ENCODE assay signal across 8 cellular contexts in genomic region chr6:99330159-99330558, GRCh38. TPM values are rescaled to one million over a fixed set of nuclear protein-coding genes. Genes with fewer than 3 reads are reported as not detected.
DNase-seq lines count a peak whose midpoint lies in the region; ATAC-seq and TF ChIP-seq lines count a peak whose summit lies in the region.

No MANE protein-coding gene starts in this region.

- CTCF ChIA-PET in BJ (lab: Yijun Ruan, JAX): interaction anchor here (0.5 to 5.5 kb wide), 22 partner anchors 9 to 493 kb away, joined by 3 to 43 read pairs (median 4); no protein-coding TSS in a partner anchor
- CTCF ChIA-PET in activated CD4-positive, alpha-beta T cell treated with anti-CD3 and anti-CD28 coated beads, Interleukin-2, amount 10 ng/mL, durations not matched to agents 7 days and 5 days (lab: Charles Lee): interaction anchor here (0.7 to 2.1 kb wide), 11 partner anchors 10 to 417 kb away, joined by 3 to 10 read pairs (median 4); no protein-coding TSS in a partner anchor

- peak; percentile 84 for TF ChIP-seq CTCF in BJ (IDR thresholded peaks at IDR 0.05; ENCODE audit: insufficient read depth, low read depth, low read length)
- TF ChIP-seq CTCF in endothelial cell (IDR thresholded peaks at IDR 0.05; ENCODE audit: unreplicated experiment): peak; percentile 72
- peak; percentile 73 for TF ChIP-seq CTCF in natural killer cell (IDR thresholded peaks at IDR 0.05)

- DNase-seq in BJ (ENCODE audit: low read depth) (no peak), NCI-H2107 (lab: John Stamatoyannopoulos, UW) (peak; percentile 36), endothelial cell (ENCODE audit: low spot score) (peak; percentile 54), natural killer cell (no peak), stromal cell of bone marrow (ENCODE audit: low read depth) (peak; percentile 63)
- peak; percentile 70 for DNase-seq in activated CD4-positive, alpha-beta T cell treated with anti-CD3 and anti-CD28 coated beads, Interleukin-2, amount 10 ng/mL, durations not matched to agents 7 days and 5 days

- no peaks in the 10 kb centered on the region for H3K27me3 ChIP-seq in BJ (ENCODE audit: control insufficient read depth, insufficient read depth, low read length)

- intact Hi-C loops in natural killer cell (cut with micrococcal nuclease): no loop called here

- peaks cover 15% of the 10 kb centered on the region for H3K27me3 Mint-ChIP-seq in activated CD4-positive, alpha-beta T cell treated with anti-CD3 and anti-CD28 coated beads, Interleukin-2, amount 10 ng/mL, durations not matched to agents 7 days and 5 days
- H3K27me3 Mint-ChIP-seq in endothelial cell (ENCODE audit: unreplicated experiment): no peaks in the 10 kb centered on the region
- H3K27me3 Mint-ChIP-seq in natural killer cell (ENCODE audit: low read depth in 2 of 2): peaks cover 0 to 7% of the 10 kb centered on the region in 2 donors

- H3K9me3 Mint-ChIP-seq in activated CD4-positive, alpha-beta T cell treated with anti-CD3 and anti-CD28 coated beads, Interleukin-2, amount 10 ng/mL, durations not matched to agents 7 days and 5 days: no peaks in the 10 kb centered on the region
- H3K9me3 Mint-ChIP-seq in endothelial cell (ENCODE audit: unreplicated experiment): no peaks in the 10 kb centered on the region
- H3K9me3 Mint-ChIP-seq in natural killer cell: no peaks in the 10 kb centered on the region

- H3K4me3 Mint-ChIP-seq in activated CD4-positive, alpha-beta T cell treated with anti-CD3 and anti-CD28 coated beads, Interleukin-2, amount 10 ng/mL, durations not matched to agents 7 days and 5 days: no peak overlapping the region
- H3K4me3 Mint-ChIP-seq in endothelial cell (ENCODE audit: unreplicated experiment) (no peak overlapping the region), natural killer cell (no peak overlapping the region)

- ATAC-seq in GM18858 (IDR thresholded peaks at IDR 0.05; ENCODE audit: unreplicated experiment) (peak; percentile 67), HG02981 (IDR thresholded peaks at IDR 0.05; ENCODE audit: unreplicated experiment) (peak; percentile 69), natural killer cell (peak; percentile 74 to 83 (median 75))

- H3K4me1 Mint-ChIP-seq in activated CD4-positive, alpha-beta T cell treated with anti-CD3 and anti-CD28 coated beads, Interleukin-2, amount 10 ng/mL, durations not matched to agents 7 days and 5 days: peaks cover 2% of the 10 kb centered on the region
- H3K4me1 Mint-ChIP-seq in endothelial cell (ENCODE audit: unreplicated experiment) (peaks cover 5% of the 10 kb centered on the region), natural killer cell (no peaks in the 10 kb centered on the region)

- no peak overlapping the region for H3K4me3 ChIP-seq in BJ (ENCODE audit: low read depth, low read length)

- no peak overlapping the region for H3K27ac Mint-ChIP-seq in activated CD4-positive, alpha-beta T cell treated with anti-CD3 and anti-CD28 coated beads, Interleukin-2, amount 10 ng/mL, durations not matched to agents 7 days and 5 days
- H3K27ac Mint-ChIP-seq in endothelial cell (ENCODE audit: unreplicated experiment) (no peak overlapping the region), natural killer cell (no peak overlapping the region)

- no peaks in the 10 kb centered on the region for H3K36me3 Mint-ChIP-seq in activated CD4-positive, alpha-beta T cell treated with anti-CD3 and anti-CD28 coated beads, Interleukin-2, amount 10 ng/mL, durations not matched to agents 7 days and 5 days (ENCODE audit: low read depth)
- H3K36me3 Mint-ChIP-seq in endothelial cell (ENCODE audit: low read depth, unreplicated experiment) (no peaks in the 10 kb centered on the region), natural killer cell (no peaks in the 10 kb centered on the region)

- POLR2A ChIA-PET in BJ (lab: Charles Lee): no interaction called here
- POLR2A ChIA-PET in activated CD4-positive, alpha-beta T cell treated with anti-CD3 and anti-CD28 coated beads, Interleukin-2, amount 10 ng/mL, durations not matched to agents 7 days and 5 days (lab: Charles Lee): no interaction called here

- no peaks in the 10 kb centered on the region for H3K36me3 ChIP-seq in BJ (ENCODE audit: control insufficient read depth, insufficient read depth, low read length)

RNA-seq across cellular contexts. Expression of gene FAXC, which starts 19.3 kb away (rescaled TPM):
- polyA plus RNA-seq in BJ (2011; rRNA removed): 3.8 and 5.1 TPM in 2 replicates
- 1.4 and 2.0 TPM in 2 replicates for polyA minus RNA-seq in BJ (2011; rRNA and poly(A)+ RNA removed)
- under 1 TPM in 1 of 2 experiments, not detected in 1; 0.07 TPM for total RNA-seq in activated CD4-positive, alpha-beta T cell treated with anti-CD3 and anti-CD28 coated beads, Interleukin-2, amount 10 ng/mL, durations not matched to agents 7 days and 5 days
- total RNA-seq in endothelial cell (ENCODE audit: unreplicated experiment) (2.2 TPM), natural killer cell (not detected)

Comparison
In these comparisons a context has a peak if more than half of its experiments do, and no peak if none do; other contexts are left out.
1. DNase-seq: peak in NCI-H2107 (single experiment), activated CD4-positive, alpha-beta T cell treated with anti-CD3 and anti-CD28 coated beads, Interleukin-2, amount 10 ng/mL, durations not matched to agents 7 days and 5 days (single experiment), endothelial cell (single experiment) and stromal cell of bone marrow (single experiment); none in BJ (single experiment) and natural killer cell (single experiment).
2. Peak in every context shown above with its lines, with median percentiles within 50 percentile points of each other: CTCF ChIP-seq and ATAC-seq.